Comparison of ENCODE assay signal across 8 cellular contexts in the genomic region with DNA sequence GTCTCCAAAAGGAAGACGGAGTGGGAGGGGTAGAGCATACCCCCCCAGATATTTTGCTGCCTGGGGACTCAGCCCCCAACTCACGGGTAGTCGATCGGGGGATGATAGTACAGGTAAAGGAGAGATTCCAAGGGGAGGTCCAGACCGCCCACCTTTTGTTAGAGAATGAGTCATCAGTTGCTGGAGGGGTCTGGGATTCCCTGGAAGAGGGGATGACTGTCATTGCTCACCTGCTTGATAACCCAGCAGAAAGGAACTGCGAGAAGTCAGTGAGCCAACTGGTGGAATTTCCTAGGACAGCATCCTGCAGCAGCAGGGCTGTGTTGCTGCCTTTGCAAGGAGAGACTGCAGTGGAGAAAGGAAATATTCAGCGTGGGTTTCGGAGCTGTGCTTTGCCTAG.
DNase-seq lines count a peak whose midpoint lies in the region; ATAC-seq and TF ChIP-seq lines count a peak whose summit lies in the region.

No MANE protein-coding gene starts in this region.

- H3K4me1 Mint-ChIP-seq in MCF 10A (ENCODE audit: insufficient read depth, unreplicated experiment) (peaks cover 44% of the 10 kb centered on the region), mesothelial cell of epicardium (peaks cover 50% of the 10 kb centered on the region)

- intact Hi-C loops in MCF 10A (cut with micrococcal nuclease): loop anchor here (5.0 kb wide), 1 partner anchor 138 kb away; no protein-coding TSS in a partner anchor
- intact Hi-C loops in left colon (cut with DNase I, micrococcal nuclease): loop anchor here in 1 of 2 donors (10.0 kb wide), 1 partner anchor 74 kb away; no protein-coding TSS in a partner anchor

- no peaks in the 10 kb centered on the region for H3K27me3 ChIP-seq in H7 (ENCODE audit: control insufficient read depth, insufficient read depth, low read length)

- H3K4me3 Mint-ChIP-seq in MCF 10A (ENCODE audit: unreplicated experiment) (peak overlapping the region; percentile 68), mesothelial cell of epicardium (peak overlapping the region; percentile 59)

- H3K9me3 Mint-ChIP-seq in MCF 10A (ENCODE audit: unreplicated experiment) (no peaks in the 10 kb centered on the region), mesothelial cell of epicardium (no peaks in the 10 kb centered on the region)

- CTCF ChIA-PET in AG04449 (lab: Yijun Ruan, JAX) (interaction anchor here (0.8 to 15.2 kb wide), 8 partner anchors 9 to 171 kb away, joined by 3 to 170 read pairs (median 6); partner anchors contain the start of gene MACF1), MCF 10A (lab: Yijun Ruan, JAX) (interaction anchor here (0.5 to 6.1 kb wide), 10 partner anchors 9 to 551 kb away, joined by 3 to 29 read pairs (median 4); no protein-coding TSS in a partner anchor)

- peaks cover 16% of the 10 kb centered on the region for H3K36me3 Mint-ChIP-seq in MCF 10A (ENCODE audit: insufficient read depth, unreplicated experiment)
- no peaks in the 10 kb centered on the region for H3K36me3 Mint-ChIP-seq in mesothelial cell of epicardium

- H3K36me3 ChIP-seq in H7 (replicated peaks; ENCODE audit: control insufficient read depth, insufficient read depth, low read length): peaks cover 3% of the 10 kb centered on the region

- no peak for ATAC-seq in GM18505 (IDR thresholded peaks at IDR 0.05; ENCODE audit: unreplicated experiment)
- no peak for ATAC-seq in left colon

- TF ChIP-seq POLR2A in GM18505 (IDR thresholded peaks at IDR 0.05; ENCODE audit: borderline replicate concordance, extremely low read depth, insufficient read depth, insufficient read length): no peak

- POLR2A ChIA-PET in AG04449 (lab: Yijun Ruan, JAX) (interaction anchor here (0.8 to 1.0 kb wide), 2 partner anchors 16 to 77 kb away, joined by 3 read pairs; no protein-coding TSS in a partner anchor), MCF 10A (lab: Yijun Ruan, JAX) (interaction anchor here (1.0 to 4.4 kb wide), 9 partner anchors 8 to 170 kb away, joined by 3 to 33 read pairs (median 7); no protein-coding TSS in a partner anchor)

- BruUV-seq in MCF 10A (replicated peaks; lab: Mats Ljungman, UMichigan): no TSS peak

- DNase-seq in AG04449 (ENCODE audit: low read depth, low spot score) (no peak), H7 (peak; percentile 59), MCF 10A (ENCODE audit: unreplicated experiment) (no peak), mesothelial cell of epicardium (ENCODE audit: low spot score in 2 of 2, unreplicated experiment in 2 of 2) (no peak), left colon (no peak), NCI-H446 (lab: John Stamatoyannopoulos, UW) (no peak), epidermal melanocyte (ENCODE audit: insufficient read length, low spot score) (no peak)

- H3K27me3 Mint-ChIP-seq in MCF 10A (ENCODE audit: insufficient read depth, unreplicated experiment) (no peaks in the 10 kb centered on the region), mesothelial cell of epicardium (ENCODE audit: low read depth) (no peaks in the 10 kb centered on the region)

- H3K4me3 ChIP-seq in AG04449 (ENCODE audit: low read depth, low read length) (peak overlapping the region; percentile 54), H7 (ENCODE audit: insufficient read depth, low read depth, low read length) (no peak overlapping the region)

- H3K27ac Mint-ChIP-seq in MCF 10A (ENCODE audit: low read depth, unreplicated experiment) (peak overlapping the region; percentile 90), mesothelial cell of epicardium (peak overlapping the region; percentile 90)

- no peak for TF ChIP-seq CTCF in AG04449 (IDR thresholded peaks at IDR 0.05; ENCODE audit: insufficient read depth, low read length, missing control alignments)
- no peak for TF ChIP-seq CTCF in MCF 10A (IDR thresholded peaks at IDR 0.05; ENCODE audit: unreplicated experiment)
- no peak for TF ChIP-seq CTCF in mesothelial cell of epicardium (IDR thresholded peaks at IDR 0.05; ENCODE audit: unreplicated experiment)
